ENCODE assay signal across 24 cellular contexts in genomic region chr3:122078235-122078935, GRCh38. TPM values are rescaled to one million over a fixed set of nuclear protein-coding genes. Genes with fewer than 3 reads are reported as not detected.
DNase-seq lines count a peak whose midpoint lies in the region; ATAC-seq, FAIRE-seq and TF ChIP-seq lines count a peak whose summit lies in the region.
"Had no signal": no experiment of that assay in that cellular context is flagged by ENCODE, and none has a peak within 500 bp of the region (broad histone marks: within the 10 kb centered on the region; RNA-seq: fewer than 3 reads in every experiment).

No MANE protein-coding gene starts in this region.

- H3K4me3 Mint-ChIP-seq in activated naive CD4-positive, alpha-beta T cell treated with anti-CD3 and anti-CD28 coated beads, Interleukin-2, amount 10 ng/mL, durations not matched to agents 7 days and 5 days: peak overlapping the region; percentile 47
- no peak overlapping the region for H3K4me3 Mint-ChIP-seq in activated naive CD4-positive, alpha-beta T cell treated with anti-CD3 and anti-CD28 coated beads for 36 hours
- no peak overlapping the region for H3K4me3 Mint-ChIP-seq in T-helper 17 cell
- H3K4me3 Mint-ChIP-seq in stimulated activated naive B cell treated with anti-CD40 and anti-IgM and Interleukin-4, amounts not matched to agents 10 μg/mL and 1 μg/mL and 100 μg/mL, for 72 hours: peak overlapping the region; percentile 95 to 96
- H3K4me3 Mint-ChIP-seq: activated naive CD4-positive, alpha-beta T cell treated with anti-CD3 and anti-CD28 coated beads, Interleukin-2, amount 50 U/mL, for 24 hours; activated T-cell treated with anti-CD3 and anti-CD28 coated beads, Interleukin-2, amount 50 U/mL, for 24 hours; CD4-positive, alpha-beta T cell had no signal

- H3K9me3 Mint-ChIP-seq in activated naive CD4-positive, alpha-beta T cell treated with anti-CD3 and anti-CD28 coated beads, Interleukin-2, amount 10 ng/mL, durations not matched to agents 7 days and 5 days: peaks cover 1% of the 10 kb centered on the region
- no peaks in the 10 kb centered on the region for H3K9me3 Mint-ChIP-seq in activated naive CD4-positive, alpha-beta T cell treated with anti-CD3 and anti-CD28 coated beads for 36 hours
- H3K9me3 Mint-ChIP-seq in stimulated activated naive B cell treated with anti-CD40 and anti-IgM and Interleukin-4, amounts not matched to agents 10 μg/mL and 1 μg/mL and 100 μg/mL, for 72 hours: peaks cover 0 to 2% of the 10 kb centered on the region in 2 donors
- H3K9me3 Mint-ChIP-seq: activated naive CD4-positive, alpha-beta T cell treated with anti-CD3 and anti-CD28 coated beads, Interleukin-2, amount 50 U/mL, for 24 hours; activated T-cell treated with anti-CD3 and anti-CD28 coated beads, Interleukin-2, amount 50 U/mL, for 24 hours had no signal

- TF ChIP-seq POLR2A in GM12892 (IDR thresholded peaks at IDR 0.05; ENCODE audit: low read depth, low read length): no peak

- ATAC-seq in T-helper 17 cell: no peak
- ATAC-seq in stimulated activated naive B cell treated with anti-CD40 and anti-IgM and Interleukin-4, amounts not matched to agents 10 μg/mL and 1 μg/mL and 100 μg/mL, for 72 hours (replicated peaks): no peak
- no peak for ATAC-seq in HG03135 (IDR thresholded peaks at IDR 0.05; ENCODE audit: unreplicated experiment)
- ATAC-seq: heart right ventricle, left cardiac atrium had no signal

- peaks cover 53% of the 10 kb centered on the region for H3K4me1 Mint-ChIP-seq in activated naive CD4-positive, alpha-beta T cell treated with anti-CD3 and anti-CD28 coated beads, Interleukin-2, amount 10 ng/mL, durations not matched to agents 7 days and 5 days
- peaks cover 4% of the 10 kb centered on the region for H3K4me1 Mint-ChIP-seq in activated naive CD4-positive, alpha-beta T cell treated with anti-CD3 and anti-CD28 coated beads for 36 hours (ENCODE audit: low read depth)
- peaks cover 22% of the 10 kb centered on the region for H3K4me1 Mint-ChIP-seq in T-helper 17 cell
- peaks cover 69 to 94% of the 10 kb centered on the region in 2 donors for H3K4me1 Mint-ChIP-seq in stimulated activated naive B cell treated with anti-CD40 and anti-IgM and Interleukin-4, amounts not matched to agents 10 μg/mL and 1 μg/mL and 100 μg/mL, for 72 hours
- H3K4me1 Mint-ChIP-seq: activated naive CD4-positive, alpha-beta T cell treated with anti-CD3 and anti-CD28 coated beads, Interleukin-2, amount 50 U/mL, for 24 hours had no signal

- FAIRE-seq in GM12892 (lab: Jason Lieb, UNC): peak; percentile 90
- FAIRE-seq: astrocyte, RCC 7860 had no signal

- DNase-seq in activated naive CD4-positive, alpha-beta T cell treated with anti-CD3 and anti-CD28 coated beads, Interleukin-2, amount 10 ng/mL, durations not matched to agents 7 days and 5 days: no peak
- DNase-seq in activated naive CD4-positive, alpha-beta T cell treated with anti-CD3 and anti-CD28 coated beads for 36 hours: no peak
- DNase-seq in GM12892 (ENCODE audit: insufficient read length) (no peak), T-helper 17 cell (no peak), NCI-H524 (lab: John Stamatoyannopoulos, UW) (no peak)
- DNase-seq in stimulated activated naive B cell treated with anti-CD40 and anti-IgM and Interleukin-4, amounts not matched to agents 10 μg/mL and 1 μg/mL and 100 μg/mL, for 72 hours: no peak
- DNase-seq: activated CD4-positive, alpha-beta T cell treated with anti-CD3 and anti-CD28 coated beads, Interleukin-2, amount 50 U/mL, for 4 hours; activated T-cell treated with anti-CD3 and anti-CD28 coated beads, Interleukin-2, amount 50 U/mL, for 24 hours; CD4-positive, alpha-beta T cell; DMS 273 treated with DMSO at 0.1 percent for 48 hours; heart right ventricle; left cardiac atrium; mesenchymal stem cell; NCI-H1092; NCI-H187 treated with DMSO at 0.1 percent for 48 hours; NCI-H345; SJCRH30; substantia nigra had no signal

- CTCF ChIA-PET in activated naive CD4-positive, alpha-beta T cell treated with anti-CD3 and anti-CD28 coated beads, Interleukin-2, amount 10 ng/mL, durations not matched to agents 7 days and 5 days (lab: Charles Lee): interaction anchor here (1.8 to 5.0 kb wide), 2 partner anchors 10 to 16 kb away, joined by 4 to 22 read pairs; no protein-coding TSS in a partner anchor
- CTCF ChIA-PET in activated naive CD4-positive, alpha-beta T cell treated with anti-CD3 and anti-CD28 coated beads for 36 hours (lab: Charles Lee): no interaction called here

- intact Hi-C loops in activated naive CD4-positive, alpha-beta T cell treated with anti-CD3 and anti-CD28 coated beads for 36 hours (cut with micrococcal nuclease): no loop called here

- H3K36me3 Mint-ChIP-seq in activated naive CD4-positive, alpha-beta T cell treated with anti-CD3 and anti-CD28 coated beads, Interleukin-2, amount 10 ng/mL, durations not matched to agents 7 days and 5 days: no peaks in the 10 kb centered on the region
- no peaks in the 10 kb centered on the region for H3K36me3 Mint-ChIP-seq in activated naive CD4-positive, alpha-beta T cell treated with anti-CD3 and anti-CD28 coated beads for 36 hours (ENCODE audit: low read depth)
- no peaks in the 10 kb centered on the region for H3K36me3 Mint-ChIP-seq in T-helper 17 cell (ENCODE audit: low read depth)
- peaks cover 23 to 48% of the 10 kb centered on the region in 2 donors for H3K36me3 Mint-ChIP-seq in stimulated activated naive B cell treated with anti-CD40 and anti-IgM and Interleukin-4, amounts not matched to agents 10 μg/mL and 1 μg/mL and 100 μg/mL, for 72 hours
- H3K36me3 Mint-ChIP-seq: activated naive CD4-positive, alpha-beta T cell treated with anti-CD3 and anti-CD28 coated beads, Interleukin-2, amount 50 U/mL, for 24 hours had no signal

- H3K9me3 ChIP-seq in T-helper 17 cell (ENCODE audit: control insufficient read depth, low read length, poor library complexity, severe bottlenecking): no peaks in the 10 kb centered on the region
- H3K9me3 ChIP-seq: SJCRH30 had no signal

- peak overlapping the region; percentile 81 for H3K27ac Mint-ChIP-seq in activated naive CD4-positive, alpha-beta T cell treated with anti-CD3 and anti-CD28 coated beads, Interleukin-2, amount 10 ng/mL, durations not matched to agents 7 days and 5 days
- no peak overlapping the region for H3K27ac Mint-ChIP-seq in activated naive CD4-positive, alpha-beta T cell treated with anti-CD3 and anti-CD28 coated beads for 36 hours
- H3K27ac Mint-ChIP-seq in T-helper 17 cell: peak overlapping the region; percentile 4
- H3K27ac Mint-ChIP-seq in stimulated activated naive B cell treated with anti-CD40 and anti-IgM and Interleukin-4, amounts not matched to agents 10 μg/mL and 1 μg/mL and 100 μg/mL, for 72 hours: peak overlapping the region; percentile 99
- H3K27ac Mint-ChIP-seq: activated naive CD4-positive, alpha-beta T cell treated with anti-CD3 and anti-CD28 coated beads, Interleukin-2, amount 50 U/mL, for 24 hours; CD4-positive, alpha-beta T cell had no signal

- H3K27me3 Mint-ChIP-seq in activated naive CD4-positive, alpha-beta T cell treated with anti-CD3 and anti-CD28 coated beads, Interleukin-2, amount 10 ng/mL, durations not matched to agents 7 days and 5 days: peaks cover 15% of the 10 kb centered on the region
- peaks cover 23% of the 10 kb centered on the region for H3K27me3 Mint-ChIP-seq in activated naive CD4-positive, alpha-beta T cell treated with anti-CD3 and anti-CD28 coated beads for 36 hours (ENCODE audit: low read depth)
- H3K27me3 Mint-ChIP-seq in T-helper 17 cell: peaks cover 49% of the 10 kb centered on the region
- H3K27me3 Mint-ChIP-seq in stimulated activated naive B cell treated with anti-CD40 and anti-IgM and Interleukin-4, amounts not matched to agents 10 μg/mL and 1 μg/mL and 100 μg/mL, for 72 hours: no peaks in the 10 kb centered on the region

RNA-seq across cellular contexts. Expression of gene CD86, which starts 23.2 kb away (rescaled TPM):
- not detected for total RNA-seq in activated naive CD4-positive, alpha-beta T cell treated with anti-CD3 and anti-CD28 coated beads for 36 hours
- polyA plus RNA-seq in GM12892 (2012; ENCODE audit: missing spikeins): 21.2 TPM
- total RNA-seq in T-helper 17 cell: 1 to 10 TPM; 1.3 to 4.3 TPM
- total RNA-seq: astrocyte, osteoblast, SJCRH30 had no signal
- polyA plus RNA-seq: AG04450 had no signal

RNA-seq across cellular contexts. Expression of gene ILDR1, which starts 56.3 kb away (rescaled TPM):
- total RNA-seq in activated naive CD4-positive, alpha-beta T cell treated with anti-CD3 and anti-CD28 coated beads for 36 hours: not detected
- 3.3 TPM for polyA plus RNA-seq in GM12892 (2012; ENCODE audit: missing spikeins)
- total RNA-seq in T-helper 17 cell: under 1 TPM in 1 of 2 donors, not detected in 1; 0.32 TPM
- total RNA-seq: astrocyte; CD4-positive, alpha-beta T cell; left cardiac atrium; osteoblast; SJCRH30 had no signal
- polyA plus RNA-seq: AG04450, heart right ventricle had no signal

Comparison
In these comparisons a context has a peak if more than half of its experiments do, and no peak if none do; other contexts are left out.
1. H3K4me3 Mint-ChIP-seq: peak in activated naive CD4-positive, alpha-beta T cell treated with anti-CD3 and anti-CD28 coated beads, Interleukin-2, amount 10 ng/mL, durations not matched to agents 7 days and 5 days (single experiment) and stimulated activated naive B cell treated with anti-CD40 and anti-IgM and Interleukin-4, amounts not matched to agents 10 μg/mL and 1 μg/mL and 100 μg/mL, for 72 hours (2 of 2); none in activated naive CD4-positive, alpha-beta T cell treated with anti-CD3 and anti-CD28 coated beads for 36 hours (single experiment) and T-helper 17 cell (single experiment).